In the genomic region with DNA sequence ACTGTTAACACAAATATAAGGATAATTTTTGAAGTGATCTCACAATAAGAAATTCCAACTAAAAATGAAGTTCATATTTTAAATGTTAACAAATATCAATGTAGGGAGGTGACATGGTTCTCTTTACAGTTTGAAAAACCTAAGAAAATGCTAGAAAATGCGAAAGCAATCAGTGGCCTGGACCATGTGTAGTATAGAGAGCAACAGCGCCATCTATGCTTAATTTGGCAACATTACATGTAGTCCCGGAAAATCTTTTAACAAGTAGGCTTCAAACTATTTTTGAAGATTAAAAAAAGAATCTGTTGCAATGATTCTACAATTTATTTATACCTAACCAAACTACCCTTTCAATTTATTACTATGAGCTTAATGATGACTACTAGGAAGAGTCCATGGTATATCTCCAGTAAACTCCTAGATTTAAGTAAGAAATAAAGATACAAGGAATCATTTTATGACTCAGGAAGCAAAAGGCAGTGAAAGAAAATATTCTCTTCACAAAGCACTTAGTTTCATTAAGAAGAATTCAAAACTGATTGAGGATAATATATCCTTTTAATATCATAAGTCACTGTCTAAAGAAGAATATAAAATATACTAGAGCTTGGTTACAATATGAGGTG, we compare ENCODE assay signal across 9 cellular contexts. TPM values are rescaled to one million over a fixed set of nuclear protein-coding genes. Genes with fewer than 3 reads are reported as not detected.
DNase-seq lines count a peak whose midpoint lies in the region; ATAC-seq, FAIRE-seq and TF ChIP-seq lines count a peak whose summit lies in the region.
"Had no signal": no experiment of that assay in that cellular context is flagged by ENCODE, and none has a peak within 500 bp of the region (broad histone marks: within the 10 kb centered on the region; RNA-seq: fewer than 3 reads in every experiment).

No MANE protein-coding gene starts in this region.

- H3K9me3 ChIP-seq in OCI-LY3 (ENCODE audit: insufficient read depth, low read length) (no peaks in the 10 kb centered on the region), colonic mucosa (no peaks in the 10 kb centered on the region), liver (ENCODE audit: control insufficient read depth in 4 of 4, low read length in 3 of 4) (no peaks in the 10 kb centered on the region)

- DNase-seq in Calu3 (no peak), HL-60 (ENCODE audit: low read depth in 1 of 2, low spot score in 1 of 2) (peak; percentile 40 to 45), colonic mucosa (no peak), urothelium cell line (ENCODE audit: low spot score) (peak; percentile 38)
- DNase-seq in activated naive CD4-positive, alpha-beta T cell (lab: John Stamatoyannopoulos, UW), result no peak

- no TSS peak for BruUV-seq in Calu3 (replicated peaks; lab: Mats Ljungman, UMichigan)

- ATAC-seq in HG03460 (IDR thresholded peaks at IDR 0.05; ENCODE audit: unreplicated experiment), result no peak

- H3K4me1 ChIP-seq in OCI-LY3 (ENCODE audit: low read length), result no peaks in the 10 kb centered on the region
- no peaks in the 10 kb centered on the region for H3K4me1 ChIP-seq in colonic mucosa
- H3K4me1 ChIP-seq in liver (ENCODE audit: control insufficient read depth in 4 of 4, insufficient read depth in 4 of 4, low read length in 3 of 4), result no peaks in the 10 kb centered on the region

- no peaks in the 10 kb centered on the region for H3K4me1 Mint-ChIP-seq in Calu3 (ENCODE audit: low read depth, unreplicated experiment)

- H3K9ac ChIP-seq in OCI-LY3 (ENCODE audit: low read length), result no peak overlapping the region
- no peak overlapping the region for H3K9ac ChIP-seq in colonic mucosa (ENCODE audit: low read depth in 2 of 2, low read length in 2 of 2)
- no peak overlapping the region for H3K9ac ChIP-seq in liver (ENCODE audit: low read depth in 1 of 2, low read length in 2 of 2)

- TF ChIP-seq RAD21 in liver (IDR thresholded peaks at IDR 0.05), result peak; percentile 77 to 84

- CTCF ChIA-PET in Calu3 (lab: Charles Lee), result no interaction called here

- intact Hi-C loops in Calu3 (cut with micrococcal nuclease; ENCODE audit: unreplicated experiment), result no loop called here
- intact Hi-C loops in colonic mucosa (cut with DNase I), result loop anchor here (10.0 kb wide), 1 partner anchor 957 kb away; no protein-coding TSS in a partner anchor

- FAIRE-seq in urothelium cell line (lab: Jason Lieb, UNC), result no peak

- TF ChIP-seq CTCF in Calu3 (IDR thresholded peaks at IDR 0.05; ENCODE audit: unreplicated experiment), result peak; percentile 66
- peak; percentile 47 for TF ChIP-seq CTCF in HL-60 (IDR thresholded peaks at IDR 0.05; ENCODE audit: insufficient read depth, low read length)
- peak; percentile 68 for TF ChIP-seq CTCF in OCI-LY3 (IDR thresholded peaks at IDR 0.05; ENCODE audit: low read depth, low read length)
- TF ChIP-seq CTCF in colonic mucosa (IDR thresholded peaks at IDR 0.05), result peak; percentile 91
- peak; percentile 73 for TF ChIP-seq CTCF in liver (IDR thresholded peaks at IDR 0.05; ENCODE audit: low read depth, low read length, missing input control)

- H3K36me3 Mint-ChIP-seq in Calu3 (ENCODE audit: insufficient read depth, unreplicated experiment), result peaks cover 22% of the 10 kb centered on the region

- H3K36me3 ChIP-seq in OCI-LY3 (replicated peaks; ENCODE audit: low read depth, low read length) (peaks cover 18% of the 10 kb centered on the region), colonic mucosa (peaks cover 3% of the 10 kb centered on the region), liver (ENCODE audit: control insufficient read depth in 4 of 4, insufficient read depth in 3 of 4, low read depth in 1 of 4, low read length in 3 of 4) (peaks cover 10 to 41% (median 34%) of the 10 kb centered on the region in 4 donors)

- no peak overlapping the region for H3K4me2 ChIP-seq in OCI-LY3 (ENCODE audit: low read length)

- 17% methylated on average over 3 of the region's 3 CpGs for WGBS in liver

- no peak overlapping the region for H3K4me3 ChIP-seq in HL-60 (replicated peaks; ENCODE audit: insufficient read depth, low read length)
- H3K4me3 ChIP-seq in OCI-LY3 (ENCODE audit: low read length), result no peak overlapping the region
- no peak overlapping the region for H3K4me3 ChIP-seq in colonic mucosa
- H3K4me3 ChIP-seq in liver (ENCODE audit: low read depth in 1 of 3, low read length in 3 of 3), result no peak overlapping the region

- H2AFZ ChIP-seq in OCI-LY3 (ENCODE audit: low read depth, low read length), result no peak overlapping the region

- H3K27me3 Mint-ChIP-seq in Calu3 (ENCODE audit: unreplicated experiment), result no peaks in the 10 kb centered on the region

- no peaks in the 10 kb centered on the region for H3K79me2 ChIP-seq in OCI-LY3 (ENCODE audit: low read length)

- H4K20me1 ChIP-seq in OCI-LY3 (ENCODE audit: insufficient read depth, low read length), result no peaks in the 10 kb centered on the region

- no peaks in the 10 kb centered on the region for H3K27me3 ChIP-seq in HL-60 (ENCODE audit: insufficient read depth, poor library complexity, severe bottlenecking)
- H3K27me3 ChIP-seq in OCI-LY3 (ENCODE audit: low read depth, low read length), result no peaks in the 10 kb centered on the region
- H3K27me3 ChIP-seq in colonic mucosa, result no peaks in the 10 kb centered on the region
- H3K27me3 ChIP-seq in liver (ENCODE audit: control insufficient read depth in 4 of 4, insufficient read depth in 4 of 4, low read length in 3 of 4), result no peaks in the 10 kb centered on the region

- no peak overlapping the region for H3K27ac Mint-ChIP-seq in Calu3 (ENCODE audit: unreplicated experiment)

- H3K4me3 Mint-ChIP-seq in Calu3 (ENCODE audit: low read depth, unreplicated experiment), result no peak overlapping the region

- H3K27ac ChIP-seq in HL-60 (replicated peaks) (no peak overlapping the region), OCI-LY3 (ENCODE audit: low read length) (no peak overlapping the region), colonic mucosa (no peak overlapping the region), liver (ENCODE audit: low read depth in 1 of 2, low read length in 2 of 2) (no peak overlapping the region)

- H3K9me3 Mint-ChIP-seq in Calu3 (ENCODE audit: low read depth, unreplicated experiment), result no peaks in the 10 kb centered on the region

TF ChIP-seq in liver, 16 proteins besides CTCF, POLR2A, EP300 and RAD21:
- TF ChIP-seq YY1 (IDR thresholded peaks at IDR 0.05) (no peak), HNF4G (IDR thresholded peaks at IDR 0.05) (no peak), RXRA (IDR thresholded peaks at IDR 0.05) (no peak), GABPA (IDR thresholded peaks at IDR 0.05 in 1 of 2, conservative IDR thresholded peaks at IDR 0.05 in 1 of 2) (no peak), TAF1 (conservative IDR thresholded peaks at IDR 0.05) (no peak), FOXA1 (IDR thresholded peaks at IDR 0.05) (no peak)

RNA-seq across cellular contexts. Expression of gene NDUFA10, which starts 33.3 kb away (rescaled TPM):
- total RNA-seq in Calu3 (2022) (137 and 148 TPM in 2 replicates), colonic mucosa (100 to 1,000 TPM; 225 to 294 TPM), liver (10 to 100 TPM; 43.6 to 72.7 TPM)
- polyA plus RNA-seq in liver, result 10 to 100 TPM; 61.3 to 93.0 TPM

RNA-seq across cellular contexts. Expression of gene OR6B2, which starts 38.4 kb away (rescaled TPM):
- not detected in 2 replicates for total RNA-seq in Calu3 (2022)
- total RNA-seq in colonic mucosa, result not detected
- not detected for total RNA-seq in liver
- not detected for polyA plus RNA-seq in liver
- total RNA-seq: T-helper 1 cell treated with Interleukin-12 subunit alpha and Interleukin-12 subunit beta and Interleukin-4 antibody, amounts not matched to agents 30 ng/mL and 1 ng/mL, for 36 hours had no signal

Comparison
In these comparisons a context has a peak if more than half of its experiments do, and no peak if none do; other contexts are left out.
1. DNase-seq: peak in HL-60 (2 of 2) and urothelium cell line (single experiment); none in Calu3 (single experiment), colonic mucosa (single experiment) and activated naive CD4-positive, alpha-beta T cell (0 of 4).
2. Peak in every context shown above with its lines, with median percentiles within 50 percentile points of each other: CTCF ChIP-seq.